18 cellular contexts compared by ENCODE assay signal in the genomic region with DNA sequence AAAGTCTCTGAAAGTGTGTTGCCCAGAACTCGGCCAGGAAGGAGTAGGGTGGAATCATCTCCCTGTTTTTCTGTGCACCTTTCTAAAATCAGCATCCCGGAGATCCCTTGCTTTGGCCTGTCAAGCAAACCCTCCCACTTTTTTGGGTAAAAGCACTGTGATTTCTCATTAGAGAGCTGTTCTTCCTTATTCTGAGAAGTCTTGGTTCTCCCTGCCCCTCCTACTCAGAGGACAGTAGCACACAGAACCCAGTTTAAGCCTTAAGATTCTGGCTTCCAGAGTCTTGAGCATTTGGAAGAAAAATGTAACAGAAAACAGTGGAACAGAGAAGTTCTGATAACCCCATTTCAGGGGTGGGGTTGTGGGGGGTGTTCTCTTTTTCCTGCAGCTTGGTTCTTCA.
"Had no signal": no experiment of that assay in that cellular context is flagged by ENCODE, and none has a peak within 500 bp of the region (broad histone marks: within the 10 kb centered on the region; RNA-seq: fewer than 3 reads in every experiment).

No MANE protein-coding gene starts in this region.

- DNase-seq: cortex of kidney; dorsolateral prefrontal cortex; effector CD4-positive, alpha-beta T cell; mesendoderm; midbrain; naive thymus-derived CD4-positive, alpha-beta T cell; small intestine; stimulated activated CD4-positive, alpha-beta T cell treated with anti-CD3 and anti-CD28 coated beads, Interleukin-2, amount 100 ng/mL, for 24 hours; stimulated activated CD4-positive, alpha-beta T cell treated with anti-CD3 and anti-CD28 coated beads, Interleukin-4, amount 100 ng/mL, for 24 hours; stimulated activated naive CD8-positive, alpha-beta T cell treated with anti-CD3 and anti-CD28 coated beads, Interleukin-15, Interleukin-2, amounts not matched to agents 100 U/mL and 50 U/mL, for 24 hours; upper lobe of left lung; uterus had no signal

- H3K27me3 ChIP-seq: dorsolateral prefrontal cortex, neural progenitor cell, right lobe of liver, tibial nerve, upper lobe of left lung, uterus had no signal

- H3K4me3 ChIP-seq: dorsolateral prefrontal cortex, neural progenitor cell, right lobe of liver, thoracic aorta, tibial nerve, upper lobe of left lung, uterus had no signal

- H3K4me2 ChIP-seq: neural progenitor cell had no signal

- H3K79me2 ChIP-seq: parathyroid adenoma had no signal

- H3K9me3 ChIP-seq: right lobe of liver, thoracic aorta, tibial nerve, upper lobe of left lung, uterus had no signal

- ATAC-seq: naive thymus-derived CD4-positive, alpha-beta T cell; stimulated activated memory B cell treated with anti-CD40 and anti-IgM and Interleukin-4, amounts not matched to agents 10 μg/mL and 1 μg/mL and 100 μg/mL, for 72 hours; stimulated activated naive CD8-positive, alpha-beta T cell treated with anti-CD3 and anti-CD28 coated beads, Interleukin-15, Interleukin-2, amounts not matched to agents 100 U/mL and 50 U/mL, for 24 hours had no signal

- H2AFZ ChIP-seq: neural progenitor cell, parathyroid adenoma had no signal

- H3K36me3 ChIP-seq: neural progenitor cell, right lobe of liver, thoracic aorta, tibial nerve, upper lobe of left lung, uterus had no signal

- H3K9ac ChIP-seq: neural progenitor cell, parathyroid adenoma had no signal

- H3K27ac ChIP-seq: neural progenitor cell, parathyroid adenoma, right lobe of liver, thoracic aorta, tibial nerve, upper lobe of left lung, uterus had no signal

- H3K4me1 ChIP-seq: neural progenitor cell, uterus had no signal
